Comparison of ENCODE assay signal across 2 cellular contexts in genomic region chr16:77406680-77407079, GRCh38.
TF ChIP-seq lines count a peak whose summit lies in the region.

No MANE protein-coding gene starts in this region.

TF ChIP-seq in IMR-90, 13 proteins besides CTCF, POLR2A, EP300 and RAD21 (continued from another document):
- TF ChIP-seq MAZ (IDR thresholded peaks at IDR 0.05; ENCODE audit: borderline replicate concordance, low read depth, low read length), result no peak
- no peak for TF ChIP-seq SMC3 (IDR thresholded peaks at IDR 0.05; ENCODE audit: low read depth, low read length)
- no peak for TF ChIP-seq CEBPB (IDR thresholded peaks at IDR 0.05; ENCODE audit: low read depth, low read length)
- TF ChIP-seq CHD1 (IDR thresholded peaks at IDR 0.05; ENCODE audit: low read depth, low read length), result no peak
- no peak for TF ChIP-seq MAFK (IDR thresholded peaks at IDR 0.05; ENCODE audit: low read depth, low read length)
- no peak for TF ChIP-seq RCOR1 (IDR thresholded peaks at IDR 0.05; ENCODE audit: insufficient replicate concordance, low read length)
- no peak for TF ChIP-seq USF2 (IDR thresholded peaks at IDR 0.05; ENCODE audit: low read depth, low read length)
- TF ChIP-seq FOS (IDR thresholded peaks at IDR 0.05; ENCODE audit: low read depth, low read length), result no peak
- no peak for TF ChIP-seq NFE2L2 (IDR thresholded peaks at IDR 0.05; ENCODE audit: low read depth, low read length)
- TF ChIP-seq RFX5 (IDR thresholded peaks at IDR 0.05; ENCODE audit: low read depth, low read length), result no peak

TF ChIP-seq in SK-N-SH treated with all-trans-retinoic acid at 6 μM for 48 hours, 23 proteins besides CTCF, POLR2A, EP300 and RAD21 (continued from another document):
- TF ChIP-seq CSRNP3 (CRISPR knock-in tag; IDR thresholded peaks at IDR 0.05) (no peak), ZFP30 (CRISPR knock-in tag; IDR thresholded peaks at IDR 0.05) (no peak), TOX (CRISPR knock-in tag; IDR thresholded peaks at IDR 0.05; ENCODE audit: borderline replicate concordance) (no peak), CREB5 (CRISPR knock-in tag; IDR thresholded peaks at IDR 0.05; ENCODE audit: low read depth) (no peak), ZNF565 (CRISPR knock-in tag; conservative IDR thresholded peaks at IDR 0.05; ENCODE audit: low read depth) (no peak), POU6F1 (CRISPR knock-in tag; IDR thresholded peaks at IDR 0.05; ENCODE audit: borderline replicate concordance, low read depth) (no peak)
